ENCODE assay signal across 2 cellular contexts in genomic region chr2:166463640-166464039, GRCh38.
TF ChIP-seq lines count a peak whose summit lies in the region.

No MANE protein-coding gene starts in this region.

TF ChIP-seq in GM23338, 12 proteins besides CTCF, POLR2A, EP300 and RAD21:
- TF ChIP-seq ETS1 (IDR thresholded peaks at IDR 0.05) (no peak), EZH2 (IDR thresholded peaks at IDR 0.05; ENCODE audit: low read depth, unreplicated experiment) (no peak), NANOG (IDR thresholded peaks at IDR 0.05; ENCODE audit: borderline replicate concordance) (no peak), STAT1 (IDR thresholded peaks at IDR 0.05; ENCODE audit: unreplicated experiment) (no peak), ZNF331 (CRISPR knock-in tag; IDR thresholded peaks at IDR 0.05; ENCODE audit: low read depth) (no peak)

TF ChIP-seq in K562, 482 proteins besides CTCF, POLR2A, EP300 and RAD21:
- TF ChIP-seq FOXP1 (CRISPR knock-in tag; IDR thresholded peaks at IDR 0.05) (no peak), LEF1 (IDR thresholded peaks at IDR 0.05) (no peak), EWSR1 (IDR thresholded peaks at IDR 0.05; ENCODE audit: borderline replicate concordance, low read depth, partially characterized antibody) (no peak), SP2 (IDR thresholded peaks at IDR 0.05; ENCODE audit: extremely low read depth, low read depth, low read length, poor library complexity, severe bottlenecking) (no peak), ZNF318 (IDR thresholded peaks at IDR 0.05; ENCODE audit: borderline replicate concordance in 1 of 2, low read depth in 1 of 2) (no peak), ZNF277 (CRISPR knock-in tag; IDR thresholded peaks at IDR 0.05; ENCODE audit: borderline replicate concordance) (no peak), PML (IDR thresholded peaks at IDR 0.05; ENCODE audit: low read length) (no peak), HDAC6 (IDR thresholded peaks at IDR 0.05; ENCODE audit: low read depth, low read length) (no peak)
